In genomic region chr3:46895204-46895660, GRCh38 we compare ENCODE assay signal across 1 cellular context.
TF ChIP-seq lines count a peak whose summit lies in the region.

No MANE protein-coding gene starts in this region.

TF ChIP-seq in HEK293, 187 proteins besides CTCF, POLR2A, EP300 and RAD21 (continued from another document):
- TF ChIP-seq, protein P1, sequence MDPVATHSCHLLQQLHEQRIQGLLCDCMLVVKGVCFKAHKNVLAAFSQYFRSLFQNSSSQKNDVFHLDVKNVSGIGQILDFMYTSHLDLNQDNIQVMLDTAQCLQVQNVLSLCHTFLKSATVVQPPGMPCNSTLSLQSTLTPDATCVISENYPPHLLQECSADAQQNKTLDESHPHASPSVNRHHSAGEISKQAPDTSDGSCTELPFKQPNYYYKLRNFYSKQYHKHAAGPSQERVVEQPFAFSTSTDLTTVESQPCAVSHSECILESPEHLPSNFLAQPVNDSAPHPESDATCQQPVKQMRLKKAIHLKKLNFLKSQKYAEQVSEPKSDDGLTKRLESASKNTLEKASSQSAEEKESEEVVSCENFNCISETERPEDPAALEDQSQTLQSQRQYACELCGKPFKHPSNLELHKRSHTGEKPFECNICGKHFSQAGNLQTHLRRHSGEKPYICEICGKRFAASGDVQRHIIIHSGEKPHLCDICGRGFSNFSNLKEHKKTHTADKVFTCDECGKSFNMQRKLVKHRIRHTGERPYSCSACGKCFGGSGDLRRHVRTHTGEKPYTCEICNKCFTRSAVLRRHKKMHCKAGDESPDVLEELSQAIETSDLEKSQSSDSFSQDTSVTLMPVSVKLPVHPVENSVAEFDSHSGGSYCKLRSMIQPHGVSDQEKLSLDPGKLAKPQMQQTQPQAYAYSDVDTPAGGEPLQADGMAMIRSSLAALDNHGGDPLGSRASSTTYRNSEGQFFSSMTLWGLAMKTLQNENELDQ (tag by site-specific recombination; IDR thresholded peaks at IDR 0.05; ENCODE audit: low read depth): no peak
- TF ChIP-seq ZNF280D (tag by site-specific recombination; IDR thresholded peaks at IDR 0.05) (no peak), KLF16 (tag by site-specific recombination; IDR thresholded peaks at IDR 0.05) (peak; percentile 20; the same call in 1 of the 2 replicates), YY1 (tag by site-specific recombination; IDR thresholded peaks at IDR 0.05) (no peak), ZNF654 (tag by site-specific recombination; IDR thresholded peaks at IDR 0.05; ENCODE audit: low read depth) (peak; percentile 53), EGR2 (tag by site-specific recombination; IDR thresholded peaks at IDR 0.05; ENCODE audit: low read depth) (peak; percentile 91)
